8 cellular contexts compared by ENCODE assay signal in genomic region chr20:51695574-51696303, GRCh38.
DNase-seq lines count a peak whose midpoint lies in the region; ATAC-seq, FAIRE-seq and TF ChIP-seq lines count a peak whose summit lies in the region.

No MANE protein-coding gene starts in this region.

- no peak overlapping the region for H2BK15ac ChIP-seq in mesendoderm (replicated peaks; ENCODE audit: low read depth)

- H3K4me1 ChIP-seq in mesendoderm (ENCODE audit: control insufficient read depth, low read depth, low read length), result peaks cover 4% of the 10 kb centered on the region
- peaks cover 0 to 15% (median 0%) of the 10 kb centered on the region in 9 donors for H3K4me1 ChIP-seq in heart right ventricle
- no peaks in the 10 kb centered on the region for H3K4me1 ChIP-seq in MM.1S (ENCODE audit: low read length)

- H3K18ac ChIP-seq in mesendoderm (ENCODE audit: low read length), result peak overlapping the region; percentile 61

- no peak overlapping the region for H2AK5ac ChIP-seq in mesendoderm (ENCODE audit: low read length)

- intact Hi-C loops in heart right ventricle (cut with DNase I), result loop anchor here in 2 of 10 donors (10.0 kb wide), 2 partner anchors 61 to 389 kb away; no protein-coding TSS in a partner anchor

- H4K5ac ChIP-seq in mesendoderm (ENCODE audit: low read length), result no peak overlapping the region

- no peak overlapping the region for H3K27ac ChIP-seq in mesendoderm (ENCODE audit: low read depth, low read length)
- H3K27ac ChIP-seq in heart right ventricle, result no peak overlapping the region
- no peak overlapping the region for H3K27ac ChIP-seq in MM.1S (ENCODE audit: low read length)

- H3K27me3 ChIP-seq in mesendoderm (ENCODE audit: insufficient read depth, low read length, poor library complexity) (no peaks in the 10 kb centered on the region), heart right ventricle (peaks cover 0 to 9% (median 0%) of the 10 kb centered on the region in 7 donors), MM.1S (replicated peaks; ENCODE audit: insufficient read depth, low read length) (no peaks in the 10 kb centered on the region)

- no peak overlapping the region for H3K9ac ChIP-seq in mesendoderm (ENCODE audit: low read length)
- no peak overlapping the region for H3K9ac ChIP-seq in MM.1S (ENCODE audit: low read length)

- no CpG with 5 or more reads among the region's 14 CpGs for WGBS in mesendoderm (ENCODE audit: extremely low coverage, insufficient coverage, low lambda C conversion rate)
- WGBS in heart right ventricle, 2 donors, result 49 to 55% methylated on average over 14 of the region's 14 CpGs

- H3K4me3 ChIP-seq in astrocyte of the spinal cord (ENCODE audit: low read depth, low read length), result no peak overlapping the region
- no peak overlapping the region for H3K4me3 ChIP-seq in mesendoderm (ENCODE audit: low read length)
- H3K4me3 ChIP-seq in heart right ventricle, result no peak overlapping the region
- no peak overlapping the region for H3K4me3 ChIP-seq in MM.1S (ENCODE audit: low read length)

- DNase-seq in AML-193 (lab: John Stamatoyannopoulos, UW) (peak; percentile 4 to 20), HTR-8/SVneo (ENCODE audit: insufficient read length, low spot score) (peak; percentile 84), astrocyte of the spinal cord (ENCODE audit: low read depth, low spot score) (peak; percentile 74), mesendoderm (peak; percentile 31), heart right ventricle (no peak), GM20000 (ENCODE audit: low spot score) (no peak), MM.1S (no peak)

- H3F3A ChIP-seq in MM.1S (ENCODE audit: insufficient read depth, low read length), result no peaks in the 10 kb centered on the region

- H3K9me3 ChIP-seq in heart right ventricle (no peaks in the 10 kb centered on the region), MM.1S (replicated peaks; ENCODE audit: insufficient read depth, low read length) (no peaks in the 10 kb centered on the region)

- TF ChIP-seq CTCF in astrocyte of the spinal cord (IDR thresholded peaks at IDR 0.05; ENCODE audit: low read depth, low read length), result no peak
- no peak for TF ChIP-seq CTCF in heart right ventricle (IDR thresholded peaks at IDR 0.05)
- TF ChIP-seq CTCF in GM20000 (IDR thresholded peaks at IDR 0.05; ENCODE audit: extremely low read depth, missing control alignments), result no peak
- no peak for TF ChIP-seq CTCF in MM.1S (IDR thresholded peaks at IDR 0.05; ENCODE audit: low read length)

- H3K36me3 ChIP-seq in mesendoderm (ENCODE audit: control insufficient read depth, insufficient read depth, low read length) (no peaks in the 10 kb centered on the region), heart right ventricle (peaks cover 0 to 31% (median 0%) of the 10 kb centered on the region in 9 donors), MM.1S (replicated peaks; ENCODE audit: insufficient read depth, low read length) (no peaks in the 10 kb centered on the region)

- H3K56ac ChIP-seq in mesendoderm (ENCODE audit: low read length), result peak overlapping the region; percentile 42

- FAIRE-seq in HTR-8/SVneo (lab: Jason Lieb, UNC), result peak; percentile 90

- no peaks in the 10 kb centered on the region for H3K79me1 ChIP-seq in mesendoderm (ENCODE audit: low read length)

- H3K4ac ChIP-seq in mesendoderm (ENCODE audit: low read depth, low read length), result no peak overlapping the region

- H3K79me2 ChIP-seq in mesendoderm (ENCODE audit: control insufficient read depth, insufficient read depth, low read length) (no peaks in the 10 kb centered on the region), MM.1S (ENCODE audit: low read length) (no peaks in the 10 kb centered on the region)

- H2BK5ac ChIP-seq in mesendoderm (ENCODE audit: low read length), result no peak overlapping the region

- no peak overlapping the region for H3K23ac ChIP-seq in mesendoderm (ENCODE audit: low read length)

- peak overlapping the region; percentile 78 for H4K8ac ChIP-seq in mesendoderm (ENCODE audit: low read depth, low read length)

- in situ Hi-C loops in astrocyte of the spinal cord (cut with HindIII; ENCODE audit: low sequenced_read_pairs), result no loop called here

- no peak overlapping the region for H2AFZ ChIP-seq in MM.1S (ENCODE audit: low read length)

- ATAC-seq in heart right ventricle (no peak), GM19467 (IDR thresholded peaks at IDR 0.05; ENCODE audit: unreplicated experiment) (no peak)

- H3K9me2 ChIP-seq in MM.1S (replicated peaks; ENCODE audit: insufficient read depth, low read length), result no peaks in the 10 kb centered on the region

- H3K4me2 ChIP-seq in mesendoderm (ENCODE audit: low read length) (no peak overlapping the region), MM.1S (ENCODE audit: low read depth, low read length) (no peak overlapping the region)

- no peaks in the 10 kb centered on the region for H4K20me1 ChIP-seq in MM.1S (ENCODE audit: insufficient read depth, low read length)

- no peak overlapping the region for H2BK120ac ChIP-seq in mesendoderm (ENCODE audit: low read depth, low read length)

Comparison
In these comparisons a context has a peak if more than half of its experiments do, and no peak if none do; other contexts are left out.
1. DNase-seq: peak in AML-193 (2 of 2), HTR-8/SVneo (single experiment), astrocyte of the spinal cord (single experiment) and mesendoderm (single experiment); none in heart right ventricle (0 of 2), GM20000 (single experiment) and MM.1S (single experiment).